ENCODE assay signal across 26 cellular contexts in genomic region chr6:16547586-16547985, GRCh38.
"Had no signal": no experiment of that assay in that cellular context is flagged by ENCODE, and none has a peak within 500 bp of the region (broad histone marks: within the 10 kb centered on the region; RNA-seq: fewer than 3 reads in every experiment).

No MANE protein-coding gene starts in this region.

- H3K4me1 ChIP-seq: colonic mucosa, pancreas, spleen had no signal

- H3K9me3 ChIP-seq: colonic mucosa, esophagus squamous epithelium, gastroesophageal sphincter, lower lobe of right lung, mucosa of descending colon, pancreas, psoas muscle, right atrium auricular region, spleen, tibial artery had no signal

- DNase-seq: activated CD4-positive, alpha-beta T cell treated with anti-CD3 and anti-CD28 coated beads for 4 hours; activated CD4-positive, alpha-beta T cell treated with anti-CD3 and anti-CD28 coated beads, Interleukin-2, amount 50 U/mL, for 48 hours; activated CD4-positive, CD25-positive, alpha-beta regulatory T cell; activated CD8-positive, alpha-beta memory T cell treated with anti-CD3 and anti-CD28 coated beads, Interleukin-2, amount 50 U/mL, for 48 hours; activated naive CD4-positive, alpha-beta T cell treated with Interleukin-2 at 50 U/mL for 16 hours; activated naive CD8-positive, alpha-beta T cell treated with anti-CD3 and anti-CD28 coated beads for 36 hours; activated T-cell treated with anti-CD3 and anti-CD28 coated beads, Interleukin-2, amount 50 U/mL, for 4 hours; colonic mucosa; dorsolateral prefrontal cortex; effector memory CD8-positive, alpha-beta T cell; esophagus squamous epithelium; head of caudate nucleus; lower lobe of right lung; mesendoderm; mucosa of descending colon; nephron progenitor cell; pancreas; psoas muscle; spleen; stimulated activated CD4-positive, alpha-beta T cell treated with anti-CD3 and anti-CD28 coated beads, Interleukin-4, amount 100 ng/mL, for 1 hour; stimulated activated naive CD4-positive, alpha-beta T cell treated with Interleukin-2 at 50 U/mL for 16 hours; substantia nigra; tibial artery had no signal

- ATAC-seq: activated T-cell treated with anti-CD3 and anti-CD28 coated beads, Interleukin-2, amount 50 U/mL, for 4 hours; effector memory CD8-positive, alpha-beta T cell; gastroesophageal sphincter; lower lobe of right lung; mucosa of descending colon; pancreas; psoas muscle had no signal

- H3K27me3 Mint-ChIP-seq: activated naive CD8-positive, alpha-beta T cell treated with anti-CD3 and anti-CD28 coated beads for 36 hours; effector memory CD8-positive, alpha-beta T cell had no signal

- H3K27ac ChIP-seq: colonic mucosa, esophagus squamous epithelium, gastroesophageal sphincter, lower lobe of right lung, pancreas, psoas muscle, right atrium auricular region, spleen, tibial artery had no signal

- H3K27me3 ChIP-seq: colonic mucosa, dorsolateral prefrontal cortex, esophagus squamous epithelium, gastroesophageal sphincter, pancreas, right atrium auricular region, spleen, tibial artery had no signal

- H3K4me3 Mint-ChIP-seq: activated naive CD8-positive, alpha-beta T cell treated with anti-CD3 and anti-CD28 coated beads for 36 hours; activated T-cell treated with anti-CD3 and anti-CD28 coated beads, Interleukin-2, amount 50 U/mL, for 4 hours; effector memory CD8-positive, alpha-beta T cell; nephron progenitor cell had no signal

- H3K36me3 ChIP-seq: colonic mucosa, lower lobe of right lung, pancreas, right atrium auricular region, tibial artery had no signal

- FAIRE-seq: pancreas had no signal

- H3K9me3 Mint-ChIP-seq: activated naive CD8-positive, alpha-beta T cell treated with anti-CD3 and anti-CD28 coated beads for 36 hours; activated T-cell treated with anti-CD3 and anti-CD28 coated beads, Interleukin-2, amount 50 U/mL, for 4 hours; activated T-helper 2 cell treated with anti-CD3 and anti-CD28 coated beads, Interferon-gamma antibody, Interleukin-2, Interleukin-4, amounts not matched to agents 10 μg/mL and 5 μg/mL and 100 μg/mL, durations not matched to agents 14 hours and 24 hours and 36 hours; effector memory CD8-positive, alpha-beta T cell; nephron progenitor cell had no signal

- H3K4me3 ChIP-seq: colonic mucosa, dorsolateral prefrontal cortex, esophagus squamous epithelium, gastroesophageal sphincter, lower lobe of right lung, mucosa of descending colon, pancreas, psoas muscle, right atrium auricular region, spleen, tibial artery had no signal

- H3K27ac Mint-ChIP-seq: activated naive CD8-positive, alpha-beta T cell treated with anti-CD3 and anti-CD28 coated beads for 36 hours; activated T-helper 2 cell treated with anti-CD3 and anti-CD28 coated beads, Interferon-gamma antibody, Interleukin-2, Interleukin-4, amounts not matched to agents 10 μg/mL and 5 μg/mL and 100 μg/mL, durations not matched to agents 14 hours and 24 hours and 36 hours; effector memory CD8-positive, alpha-beta T cell; nephron progenitor cell had no signal
